In genomic region chrX:120556251-120556650, GRCh38 we compare ENCODE assay signal across 20 cellular contexts.
"Had no signal": no experiment of that assay in that cellular context is flagged by ENCODE, and none has a peak within 500 bp of the region (broad histone marks: within the 10 kb centered on the region; RNA-seq: fewer than 3 reads in every experiment).

No MANE protein-coding gene starts in this region.

- H3K4me3 Mint-ChIP-seq: activated naive CD8-positive, alpha-beta T cell treated with anti-CD3 and anti-CD28 coated beads for 36 hours; activated T-helper 1 cell treated with anti-CD3 and anti-CD28 coated beads, Interleukin-12 subunit alpha, Interleukin-12 subunit beta, Interleukin-2, Interleukin-4 antibody, amounts not matched to agents 30 ng/mL and 10 ng/mL and 1 ng/mL, durations not matched to agents 14 hours and 24 hours and 36 hours; endodermal cell; stimulated activated effector memory CD8-positive, alpha-beta T cell treated with anti-CD3 and anti-CD28 coated beads, Interleukin-12 subunit alpha, Interleukin-12 subunit beta, amount 100 ng/mL, for 72 hours had no signal

- H3K4me1 ChIP-seq: testis had no signal

- DNase-seq: activated gamma-delta T cell treated with Interleukin-2 at 50 U/mL for 16 hours; activated naive CD8-positive, alpha-beta T cell treated with anti-CD3 and anti-CD28 coated beads for 36 hours; amniotic stem cell; caudate nucleus; endodermal cell; foreskin keratinocyte; glutamatergic neuron; hippocampal formation; left colon; lower lobe of right lung; nucleus accumbens; sigmoid colon; stimulated activated CD4-positive, alpha-beta T cell treated with anti-CD3 and anti-CD28 coated beads, Interleukin-4, amount 100 ng/mL, for 24 hours; T1000; testis; upper lobe of left lung had no signal

- ATAC-seq: activated CD4-positive, CD25-positive, alpha-beta regulatory T cell treated with anti-CD3 and anti-CD28 coated beads, Interleukin-2, amount 50 U/mL, for 24 hours; foreskin keratinocyte; left colon; lower lobe of right lung; stimulated activated effector memory CD8-positive, alpha-beta T cell treated with anti-CD3 and anti-CD28 coated beads, Interleukin-12 subunit alpha, Interleukin-12 subunit beta, amount 100 ng/mL, for 72 hours had no signal

- H3K4me1 Mint-ChIP-seq: endodermal cell; stimulated activated effector memory CD8-positive, alpha-beta T cell treated with anti-CD3 and anti-CD28 coated beads, Interleukin-12 subunit alpha, Interleukin-12 subunit beta, amount 100 ng/mL, for 72 hours had no signal

- H3K9me3 ChIP-seq: lower lobe of right lung, sigmoid colon, testis, upper lobe of left lung had no signal

- H3K4me3 ChIP-seq: lower lobe of right lung, sigmoid colon, testis, upper lobe of left lung had no signal

- H3K27ac ChIP-seq: foreskin keratinocyte, lower lobe of right lung, sigmoid colon, testis, upper lobe of left lung had no signal

- H3K27me3 ChIP-seq: foreskin keratinocyte, sigmoid colon, testis, upper lobe of left lung had no signal

- H3K27me3 Mint-ChIP-seq: activated naive CD8-positive, alpha-beta T cell treated with anti-CD3 and anti-CD28 coated beads for 36 hours had no signal

- H3K36me3 ChIP-seq: upper lobe of left lung had no signal

- H3K9me3 Mint-ChIP-seq: activated naive CD8-positive, alpha-beta T cell treated with anti-CD3 and anti-CD28 coated beads for 36 hours; activated T-helper 1 cell treated with anti-CD3 and anti-CD28 coated beads, Interleukin-12 subunit alpha, Interleukin-12 subunit beta, Interleukin-2, Interleukin-4 antibody, amounts not matched to agents 30 ng/mL and 10 ng/mL and 1 ng/mL, durations not matched to agents 14 hours and 24 hours and 36 hours; nephron; stimulated activated effector memory CD8-positive, alpha-beta T cell treated with anti-CD3 and anti-CD28 coated beads, Interleukin-12 subunit alpha, Interleukin-12 subunit beta, amount 100 ng/mL, for 72 hours had no signal

- H3K27ac Mint-ChIP-seq: activated naive CD8-positive, alpha-beta T cell treated with anti-CD3 and anti-CD28 coated beads for 36 hours; activated T-helper 1 cell treated with anti-CD3 and anti-CD28 coated beads, Interleukin-12 subunit alpha, Interleukin-12 subunit beta, Interleukin-2, Interleukin-4 antibody, amounts not matched to agents 30 ng/mL and 10 ng/mL and 1 ng/mL, durations not matched to agents 14 hours and 24 hours and 36 hours; endodermal cell; nephron; stimulated activated effector memory CD8-positive, alpha-beta T cell treated with anti-CD3 and anti-CD28 coated beads, Interleukin-12 subunit alpha, Interleukin-12 subunit beta, amount 100 ng/mL, for 72 hours had no signal
